ENCODE assay signal across 25 cellular contexts in genomic region chr20:35206802-35207201, GRCh38. TPM values are rescaled to one million over a fixed set of nuclear protein-coding genes. Genes with fewer than 3 reads are reported as not detected.
DNase-seq lines count a peak whose midpoint lies in the region; ATAC-seq, FAIRE-seq and TF ChIP-seq lines count a peak whose summit lies in the region.
"Had no signal": no experiment of that assay in that cellular context is flagged by ENCODE, and none has a peak within 500 bp of the region (broad histone marks: within the 10 kb centered on the region; RNA-seq: fewer than 3 reads in every experiment).

No MANE protein-coding gene starts in this region.

- in situ Hi-C loops in K562 (cut with MboI) = no loop called here

- 94% methylated on average over 1 of the region's 1 CpG for WGBS in A549 (ENCODE audit: missing lambda C conversion rate)
- WGBS in K562 (ENCODE audit: insufficient coverage, low coverage, missing lambda C conversion rate) = 46% methylated on average over 1 of the region's 1 CpG
- 83 to 87% methylated on average over 1 of the region's 1 CpG for WGBS in aorta, 2 donors

- TF ChIP-seq RAD21 in A549 (conservative IDR thresholded peaks at IDR 0.05 in 1 of 2, IDR thresholded peaks at IDR 0.05 in 1 of 2) = no peak
- TF ChIP-seq RAD21 in K562 (CRISPR knock-in tag; conservative IDR thresholded peaks at IDR 0.05 in 1 of 2, IDR thresholded peaks at IDR 0.05 in 1 of 2) = no peak

- no peaks in the 10 kb centered on the region for H4K20me1 ChIP-seq in K562 (replicated peaks; ENCODE audit: control insufficient read depth, insufficient read depth, low read length)
- H4K20me1 ChIP-seq: BLaER1 treated with 17β-estradiol and CSF1 and Interleukin-3, amounts not matched to agents 10 nM and 100 nM had no signal

- H3K4me1 Mint-ChIP-seq in memory B cell = no peaks in the 10 kb centered on the region
- H3K4me1 Mint-ChIP-seq: CD14-positive monocyte; CD8-positive, alpha-beta memory T cell had no signal

- H3K36me3 ChIP-seq in K562 (ENCODE audit: control insufficient read depth, insufficient read depth, low read length) (no peaks in the 10 kb centered on the region), aorta (ENCODE audit: control insufficient read depth in 1 of 2, insufficient read depth in 2 of 2, low read length in 1 of 2) (no peaks in the 10 kb centered on the region)
- H3K36me3 ChIP-seq: BE2C; BLaER1 treated with 17β-estradiol and CSF1 and Interleukin-3, amounts not matched to agents 10 nM and 100 nM had no signal

- H3K9me3 ChIP-seq in A549 (0 out of 3 replicates have a peak, but pooled peaks cover 5% of the 10 kb centered on the region), K562 (replicated peaks; ENCODE audit: control insufficient read depth, insufficient read depth, low read depth, low read length) (no peaks in the 10 kb centered on the region), aorta (ENCODE audit: control insufficient read depth, low read length) (no peaks in the 10 kb centered on the region)
- H3K9me3 ChIP-seq: BE2C; BLaER1 treated with 17β-estradiol and CSF1 and Interleukin-3, amounts not matched to agents 10 nM and 100 nM had no signal

- H3K4me3 Mint-ChIP-seq in memory B cell = no peak overlapping the region
- H3K4me3 Mint-ChIP-seq: CD14-positive monocyte; CD4-positive, alpha-beta T cell; CD8-positive, alpha-beta memory T cell had no signal

- CTCF ChIA-PET in A549 (lab: Yijun Ruan, JAX) (interaction anchor here (2.6 to 6.7 kb wide), 6 partner anchors 10 to 112 kb away, joined by 16 to 111 read pairs (median 51); partner anchors contain the start of genes EDEM2 and TRPC4AP), K562 (lab: Yijun Ruan, JAX; ENCODE audit: low intra/inter-chr PET ratio) (interaction anchor here (0.7 to 4.2 kb wide), 2 partner anchors 61 to 332 kb away, joined by 3 to 60 read pairs; partner anchors contain the start of gene EDEM2)

- H3K79me2 ChIP-seq in K562 (ENCODE audit: control insufficient read depth, insufficient read depth, low read length) = no peaks in the 10 kb centered on the region

- BruUV-seq in K562 (replicated peaks; lab: Mats Ljungman, UMichigan) = no TSS peak

- POLR2A ChIA-PET in A549 (lab: Yijun Ruan, JAX) = no interaction called here
- POLR2A ChIA-PET in K562 (lab: Yijun Ruan, JAX) = interaction anchor here (0.6 kb wide), 1 partner anchor 112 kb away, joined by 3 read pairs; no protein-coding TSS in a partner anchor

- no peak overlapping the region for H3K4me3 ChIP-seq in A549
- H3K4me3 ChIP-seq in K562 = no peak overlapping the region
- H3K4me3 ChIP-seq in aorta (ENCODE audit: low read length in 2 of 2) = no peak overlapping the region
- H3K4me3 ChIP-seq: BLaER1 treated with 17β-estradiol and CSF1 and Interleukin-3, amounts not matched to agents 10 nM and 100 nM; GM12878; GM23248 had no signal

- TF ChIP-seq POLR2A in A549 (IDR thresholded peaks at IDR 0.05; ENCODE audit: low read length) = no peak
- TF ChIP-seq POLR2A in K562 (conservative IDR thresholded peaks at IDR 0.05) = no peak

- FAIRE-seq in A549 (lab: Jason Lieb, UNC) (peak; percentile 39), K562 (lab: Jason Lieb, UNC) (no peak)
- FAIRE-seq: A204.1, D721Med, GM12878, GM19239, H1 had no signal

- ATAC-seq in A549 (no peak), K562 (no peak), memory B cell (ENCODE audit: low read depth) (no peak), aorta (ENCODE audit: low FRiP score) (no peak)
- ATAC-seq: GM12878 had no signal

- no peak overlapping the region for H2AFZ ChIP-seq in K562 (ENCODE audit: low read depth, low read length)
- H2AFZ ChIP-seq: GM23248 had no signal

- H3K27me3 ChIP-seq in K562 (ENCODE audit: control insufficient read depth in 2 of 2, insufficient read depth in 2 of 2, low read length in 2 of 2) = no peaks in the 10 kb centered on the region
- H3K27me3 ChIP-seq in aorta (ENCODE audit: control insufficient read depth in 1 of 2, insufficient read depth in 2 of 2, low read length in 1 of 2) = no peaks in the 10 kb centered on the region
- H3K27me3 ChIP-seq: BE2C; BLaER1 treated with 17β-estradiol and CSF1 and Interleukin-3, amounts not matched to agents 10 nM and 100 nM had no signal

- H3K9me3 Mint-ChIP-seq in memory B cell = no peaks in the 10 kb centered on the region
- H3K9me3 Mint-ChIP-seq: CD4-positive, alpha-beta T cell; CD8-positive, alpha-beta memory T cell had no signal

- H3K4me2 ChIP-seq in A549 = no peak overlapping the region
- H3K4me2 ChIP-seq in K562 (ENCODE audit: insufficient read depth, low read length) = no peak overlapping the region
- H3K4me2 ChIP-seq: BLaER1 treated with 17β-estradiol and CSF1 and Interleukin-3, amounts not matched to agents 10 nM and 100 nM had no signal

- TF ChIP-seq EP300 in A549 (IDR thresholded peaks at IDR 0.05) = no peak
- no peak for TF ChIP-seq EP300 in K562 (IDR thresholded peaks at IDR 0.05; ENCODE audit: low read length)

- intact Hi-C loops in K562 (cut with micrococcal nuclease) = loop anchor here (5.0 kb wide), 1 partner anchor 375 kb away; no protein-coding TSS in a partner anchor
- intact Hi-C loops in aorta (cut with DNase I) = loop anchor here (5.0 to 10.0 kb wide), 4 partner anchors 58 to 382 kb away; partner anchors contain the start of genes EDEM2 (in 1 of the 2) and NCOA6 (in 1 of the 2)

- no peaks in the 10 kb centered on the region for H3K9me1 ChIP-seq in K562 (ENCODE audit: control insufficient read depth, insufficient read depth, low read length)

- H3K27ac Mint-ChIP-seq in memory B cell = peak overlapping the region; percentile 5
- H3K27ac Mint-ChIP-seq: CD4-positive, alpha-beta T cell; CD8-positive, alpha-beta memory T cell had no signal

- peak overlapping the region; percentile 84; the same call in 1 of the 2 replicates for H3K27ac ChIP-seq in 22Rv1
- peak overlapping the region in 1 of 2 experiments; percentile 75; a peak in 1 of 6 replicates for H3K27ac ChIP-seq in A549
- no peak overlapping the region for H3K27ac ChIP-seq in K562 (ENCODE audit: extremely low read depth, low read depth, low read length)
- H3K27ac ChIP-seq in aorta (ENCODE audit: low read depth in 1 of 2, low read length in 2 of 2) = no peak overlapping the region
- H3K27ac ChIP-seq: BLaER1 treated with 17β-estradiol and CSF1 and Interleukin-3, amounts not matched to agents 10 nM and 100 nM; GM23248 had no signal

- no peak for DNase-seq in A549 (ENCODE audit: low read depth in 1 of 2, low spot score in 1 of 2)
- no peak for DNase-seq in K562 (ENCODE audit: extremely low read depth in 1 of 4, low spot score in 3 of 4)
- no peak for DNase-seq in memory B cell (ENCODE audit: low spot score in 2 of 2)
- no peak for DNase-seq in kidney tubule cell (ENCODE audit: low spot score)
- no peak for DNase-seq in aorta
- DNase-seq: ACHN; AML-193; BE2C; CD4-positive, alpha-beta T cell; CD8-positive, alpha-beta memory T cell; DMS 273 treated with DMSO at 0.1 percent for 48 hours; DMS79; EL; GDM1; GM23248; H7; HCEC 1CT had no signal

- peaks cover 5% of the 10 kb centered on the region for H3K36me3 Mint-ChIP-seq in memory B cell

- no peak for TF ChIP-seq CTCF in 22Rv1 (IDR thresholded peaks at IDR 0.05)
- TF ChIP-seq CTCF in A549 (IDR thresholded peaks at IDR 0.05) = no peak
- TF ChIP-seq CTCF in K562 (IDR thresholded peaks at IDR 0.05 in 2 of 3, conservative IDR thresholded peaks at IDR 0.05 in 1 of 3; ENCODE audit: insufficient read depth in 2 of 3, low read depth in 1 of 3, low read length in 3 of 3) = no peak

- H3K9ac ChIP-seq in K562 (ENCODE audit: insufficient read depth in 1 of 2, low read depth in 2 of 2, low read length in 2 of 2) = no peak overlapping the region
- H3K9ac ChIP-seq: BLaER1 treated with 17β-estradiol and CSF1 and Interleukin-3, amounts not matched to agents 10 nM and 100 nM; GM23248 had no signal

- peaks cover 17% of the 10 kb centered on the region for H3K4me1 ChIP-seq in A549
- peaks cover 0 to 6% of the 10 kb centered on the region in 2 experiments; a peak in 2 of 5 replicates for H3K4me1 ChIP-seq in K562 (replicated peaks in 1 of 2; ENCODE audit: control insufficient read depth in 2 of 2, insufficient read depth in 2 of 2, low read length in 2 of 2)
- no peaks in the 10 kb centered on the region for H3K4me1 ChIP-seq in aorta (ENCODE audit: control insufficient read depth in 1 of 2, insufficient read depth in 2 of 2, low read length in 2 of 2)
- H3K4me1 ChIP-seq: BE2C; BLaER1 treated with 17β-estradiol and CSF1 and Interleukin-3, amounts not matched to agents 10 nM and 100 nM had no signal

- no peaks in the 10 kb centered on the region for H3K27me3 Mint-ChIP-seq in memory B cell
- H3K27me3 Mint-ChIP-seq: CD4-positive, alpha-beta T cell; CD8-positive, alpha-beta memory T cell had no signal

RNA-seq across cellular contexts. Expression of gene MMP24, which starts 19.7 kb away (rescaled TPM):
- polyA plus RNA-seq in A549 (2011; rRNA removed) (21.3 and 22.7 TPM in 2 replicates), A549 (2017; fragmentation: RNase III; extraction: RNeasy Plus Mini Kit Qiagen cat#74134 plus additional on column Dnase treatment) (33.3 to 39.4 TPM (median 37.4 TPM) in 3 replicates), K562 (2011; rRNA removed) (0.03 and 0.05 TPM in 2 replicates), K562 (2014; fragmentation: Illumina TruSeq; extraction: Trizol) (0.03 and 0.04 TPM in 2 replicates), K562 (2014; fragmentation: Nextera tagmentation; extraction: Ambion mirVana) (not detected), K562 (2014; rRNA removed) (not detected in 2 replicates), aorta (under 1 TPM; 0.20 to 0.63 TPM)
- polyA plus RNA-seq in A549 (2012; cell fraction: cytosol; rRNA removed) = 33.1 and 47.5 TPM in 2 replicates
- polyA plus RNA-seq in A549 (2012; cell fraction: nucleus; rRNA removed) = 46.6 and 51.8 TPM in 2 replicates
- polyA minus RNA-seq in A549 (2011; rRNA and poly(A)+ RNA removed) = 33.4 and 41.1 TPM in 2 replicates
- total RNA-seq in K562 (2011; cell fraction: chromatin; rRNA removed; ENCODE audit: low replicate concordance) = 0.18 and 0.23 TPM in 2 replicates
- 0.13 and 0.17 TPM in 2 replicates for total RNA-seq in K562 (2011; cell fraction: nucleolus; rRNA removed)
- 0.15 TPM in 1 of 2 replicates, not detected in the other for total RNA-seq in K562 (2011; cell fraction: nucleoplasm; rRNA removed)
- total RNA-seq in K562 (2014; rRNA removed) (not detected in 2 replicates), K562 (2014; rRNA removed; fragmentation: Illumina TruSeq; extraction: Trizol) (0.03 TPM in 1 of 2 replicates, not detected in the other), K562 (2015; rRNA removed; fragmentation: Illumina TruSeq; extraction: Trizol) (0.07 and 0.08 TPM in 2 replicates), K562 (2021) (0.09 TPM in 1 of 2 replicates, not detected in the other), aorta (1 to 10 TPM in 1 of 2 donors, under 1 TPM in 1; 0.52 to 1.2 TPM)
- polyA plus RNA-seq in K562 (2011; cell fraction: cytosol; rRNA removed) = 0.04 and 0.09 TPM in 2 replicates
- 0.10 and 0.13 TPM in 2 replicates for polyA plus RNA-seq in K562 (2011; cell fraction: nucleus; rRNA removed)
- polyA plus RNA-seq in K562 (2012) = 0.09 and 0.19 TPM in 2 replicates
- 0.06 TPM in 1 of 2 replicates, not detected in the other for polyA minus RNA-seq in K562 (2011; rRNA and poly(A)+ RNA removed)
- not detected in 2 replicates for polyA minus RNA-seq in K562 (2011; cell fraction: cytosol; rRNA and poly(A)+ RNA removed)
- polyA minus RNA-seq in K562 (2011; cell fraction: nucleus; rRNA and poly(A)+ RNA removed) = 0.13 and 0.22 TPM in 2 replicates
- total RNA-seq: CD4-positive, alpha-beta T cell; GM12878 had no signal

RNA-seq across cellular contexts. Expression of gene PROCR, which starts 34.9 kb away (rescaled TPM):
- polyA plus RNA-seq in A549 (2011; rRNA removed) = 123 and 127 TPM in 2 replicates
- 183 and 229 TPM in 2 replicates for polyA plus RNA-seq in A549 (2012; cell fraction: cytosol; rRNA removed)
- 195 and 257 TPM in 2 replicates for polyA plus RNA-seq in A549 (2012; cell fraction: nucleus; rRNA removed)
- polyA plus RNA-seq in A549 (2017; fragmentation: RNase III; extraction: RNeasy Plus Mini Kit Qiagen cat#74134 plus additional on column Dnase treatment) = 132 to 149 TPM (median 134 TPM) in 3 replicates
- polyA minus RNA-seq in A549 (2011; rRNA and poly(A)+ RNA removed) = 57.6 and 61.8 TPM in 2 replicates
- total RNA-seq in K562 (2011; cell fraction: chromatin; rRNA removed; ENCODE audit: low replicate concordance) = 2.5 and 7.2 TPM in 2 replicates
- total RNA-seq in K562 (2011; cell fraction: nucleolus; rRNA removed) = 10.1 and 13.0 TPM in 2 replicates
- 7.0 and 8.1 TPM in 2 replicates for total RNA-seq in K562 (2011; cell fraction: nucleoplasm; rRNA removed)
- total RNA-seq in K562 (2014; rRNA removed) = 4.9 and 5.7 TPM in 2 replicates
- total RNA-seq in K562 (2014; rRNA removed; fragmentation: Illumina TruSeq; extraction: Trizol) = 3.4 and 3.7 TPM in 2 replicates
- total RNA-seq in K562 (2015; rRNA removed; fragmentation: Illumina TruSeq; extraction: Trizol) = 3.8 and 4.0 TPM in 2 replicates
- total RNA-seq in K562 (2021) = 4.1 and 4.5 TPM in 2 replicates
- 5.3 and 7.1 TPM in 2 replicates for polyA plus RNA-seq in K562 (2011; rRNA removed)
- 6.2 and 20.5 TPM in 2 replicates for polyA plus RNA-seq in K562 (2011; cell fraction: cytosol; rRNA removed)
- 2.5 and 4.1 TPM in 2 replicates for polyA plus RNA-seq in K562 (2011; cell fraction: nucleus; rRNA removed)
- 5.5 and 7.4 TPM in 2 replicates for polyA plus RNA-seq in K562 (2012)
- polyA plus RNA-seq in K562 (2014; fragmentation: Illumina TruSeq; extraction: Trizol) = 3.6 and 4.6 TPM in 2 replicates
- 1 to 10 TPM; 1.6 to 2.6 TPM for polyA plus RNA-seq in K562 (2014; fragmentation: Nextera tagmentation; extraction: Ambion mirVana)
- polyA plus RNA-seq in K562 (2014; rRNA removed) = 6.1 and 9.6 TPM in 2 replicates
- polyA minus RNA-seq in K562 (2011; rRNA and poly(A)+ RNA removed) = 2.6 and 3.9 TPM in 2 replicates
- 2.5 and 3.1 TPM in 2 replicates for polyA minus RNA-seq in K562 (2011; cell fraction: cytosol; rRNA and poly(A)+ RNA removed)
- polyA minus RNA-seq in K562 (2011; cell fraction: nucleus; rRNA and poly(A)+ RNA removed) = 0.81 and 1.3 TPM in 2 replicates
- total RNA-seq in aorta = 100 to 1,000 TPM in 1 of 2 donors, 10 to 100 TPM in 1; 75.9 to 128 TPM
- polyA plus RNA-seq in aorta = 10 to 100 TPM; 45.0 to 80.5 TPM

RNA-seq across cellular contexts. Expression of gene EDEM2, which starts 59.7 kb away (rescaled TPM):
- polyA plus RNA-seq in A549 (2011; rRNA removed) = 41.2 and 41.6 TPM in 2 replicates
- 40.9 and 49.9 TPM in 2 replicates for polyA plus RNA-seq in A549 (2012; cell fraction: cytosol; rRNA removed)
- polyA plus RNA-seq in A549 (2012; cell fraction: nucleus; rRNA removed) = 40.4 and 42.3 TPM in 2 replicates
- polyA plus RNA-seq in A549 (2017; fragmentation: RNase III; extraction: RNeasy Plus Mini Kit Qiagen cat#74134 plus additional on column Dnase treatment) = 48.9 to 52.0 TPM (median 51.2 TPM) in 3 replicates
- 36.1 and 36.2 TPM in 2 replicates for polyA minus RNA-seq in A549 (2011; rRNA and poly(A)+ RNA removed)
- total RNA-seq in K562 (2011; cell fraction: chromatin; rRNA removed; ENCODE audit: low replicate concordance) = 8.9 and 14.8 TPM in 2 replicates
- total RNA-seq in K562 (2011; cell fraction: nucleolus; rRNA removed) = 12.9 and 17.7 TPM in 2 replicates
- 14.7 and 15.8 TPM in 2 replicates for total RNA-seq in K562 (2011; cell fraction: nucleoplasm; rRNA removed)
- 10.1 and 13.3 TPM in 2 replicates for total RNA-seq in K562 (2014; rRNA removed)
- total RNA-seq in K562 (2014; rRNA removed; fragmentation: Illumina TruSeq; extraction: Trizol) = 8.6 and 9.7 TPM in 2 replicates
- 10.9 and 11.2 TPM in 2 replicates for total RNA-seq in K562 (2015; rRNA removed; fragmentation: Illumina TruSeq; extraction: Trizol)
- total RNA-seq in K562 (2021) = 9.8 and 10.4 TPM in 2 replicates
- 6.9 and 8.8 TPM in 2 replicates for polyA plus RNA-seq in K562 (2011; rRNA removed)
- 6.7 and 7.4 TPM in 2 replicates for polyA plus RNA-seq in K562 (2011; cell fraction: cytosol; rRNA removed)
- polyA plus RNA-seq in K562 (2011; cell fraction: nucleus; rRNA removed) = 11.6 and 12.1 TPM in 2 replicates
- 12.0 and 25.9 TPM in 2 replicates for polyA plus RNA-seq in K562 (2012)
- 10.3 and 11.0 TPM in 2 replicates for polyA plus RNA-seq in K562 (2014; fragmentation: Illumina TruSeq; extraction: Trizol)
- 1 to 10 TPM; 7.3 to 9.1 TPM for polyA plus RNA-seq in K562 (2014; fragmentation: Nextera tagmentation; extraction: Ambion mirVana)
- polyA plus RNA-seq in K562 (2014; rRNA removed) = 5.5 and 6.9 TPM in 2 replicates
- 5.5 TPM in 2 replicates for polyA minus RNA-seq in K562 (2011; rRNA and poly(A)+ RNA removed)
- 4.8 and 5.4 TPM in 2 replicates for polyA minus RNA-seq in K562 (2011; cell fraction: cytosol; rRNA and poly(A)+ RNA removed)
- polyA minus RNA-seq in K562 (2011; cell fraction: nucleus; rRNA and poly(A)+ RNA removed) = 2.7 and 3.4 TPM in 2 replicates
- total RNA-seq in aorta = 10 to 100 TPM; 21.6 to 23.4 TPM
- 10 to 100 TPM; 11.0 to 32.1 TPM for polyA plus RNA-seq in aorta

Comparison
In these comparisons a context has a peak if more than half of its experiments do, and no peak if none do; other contexts are left out.
1. RNA of gene MMP24, which starts 19.7 kb away (polyA plus RNA-seq): 21.3 to 51.8 TPM in A549; 0.20 to 0.63 TPM in aorta and 0.03 to 0.19 TPM in K562; every median in the first group is over 10 times any median in the second.